ENCODE assay signal across 28 cellular contexts in the genomic region with DNA sequence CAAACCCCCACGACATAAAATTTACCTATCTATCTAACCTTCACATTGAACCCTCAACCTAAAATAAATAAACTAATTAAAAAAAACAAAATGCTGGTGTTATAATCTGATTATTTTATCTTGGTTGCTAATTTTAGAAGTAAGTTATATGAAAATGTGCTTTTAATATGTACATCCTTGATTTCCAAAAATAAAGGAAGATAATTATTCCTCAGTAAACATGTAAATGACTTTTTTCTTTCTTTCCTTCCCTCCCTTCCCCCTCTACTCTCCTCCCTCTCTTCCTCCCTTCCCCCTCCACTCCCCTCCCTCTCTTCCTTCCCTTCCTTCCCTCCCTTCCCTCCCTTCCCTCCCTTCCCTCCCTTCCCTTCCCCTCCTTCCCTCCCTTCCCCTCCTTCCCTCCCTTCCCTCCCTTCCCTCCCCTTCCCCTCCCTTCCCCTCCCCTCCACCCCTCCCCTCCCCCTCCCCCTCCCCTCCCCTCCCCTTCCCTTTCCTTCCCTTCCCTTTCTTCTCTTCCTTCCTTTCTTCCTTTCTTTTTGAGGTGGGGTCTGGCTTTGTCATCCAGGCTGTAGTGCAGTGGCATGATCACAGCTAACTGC.
"Had no signal": no experiment of that assay in that cellular context is flagged by ENCODE, and none has a peak within 500 bp of the region (broad histone marks: within the 10 kb centered on the region; RNA-seq: fewer than 3 reads in every experiment).

No MANE protein-coding gene starts in this region.

- DNase-seq: colonic mucosa; cortex of kidney; dermis blood vessel endothelial cell; dorsolateral prefrontal cortex; effector CD4-positive, alpha-beta T cell; effector CD8-positive, alpha-beta T cell; effector memory CD4-positive, alpha-beta T cell; effector memory CD8-positive, alpha-beta T cell; endodermal cell; erythroblast; esophagus squamous epithelium; foreskin fibroblast; foreskin keratinocyte; foreskin melanocyte; gastrocnemius medialis; glutamatergic neuron; head of caudate nucleus; heart left ventricle; heart right ventricle had no signal

- H3K36me3 ChIP-seq: colonic mucosa, esophagus muscularis mucosa, esophagus squamous epithelium, gastrocnemius medialis, gastroesophageal sphincter, heart left ventricle, heart right ventricle had no signal

- H3K4me3 ChIP-seq: colonic mucosa, coronary artery, dorsolateral prefrontal cortex, esophagus muscularis mucosa, esophagus squamous epithelium, gastrocnemius medialis, gastroesophageal sphincter, heart left ventricle, heart right ventricle had no signal

- ATAC-seq: effector memory CD8-positive, alpha-beta T cell; esophagus mucosa; foreskin keratinocyte; gastrocnemius medialis; gastroesophageal sphincter; heart left ventricle; heart right ventricle had no signal

- H3K27ac ChIP-seq: colonic mucosa, coronary artery, dorsolateral prefrontal cortex, epithelial cell of prostate, esophagus muscularis mucosa, esophagus squamous epithelium, foreskin keratinocyte, gastrocnemius medialis, gastroesophageal sphincter, heart left ventricle, heart right ventricle had no signal

- H3K9me3 ChIP-seq: colonic mucosa, esophagus muscularis mucosa, esophagus squamous epithelium, gastrocnemius medialis, gastroesophageal sphincter had no signal

- H3K4me1 ChIP-seq: colonic mucosa, esophagus muscularis mucosa, esophagus squamous epithelium, foreskin keratinocyte, gastrocnemius medialis, gastroesophageal sphincter, heart left ventricle, heart right ventricle had no signal

- H3K27me3 ChIP-seq: colonic mucosa, dorsolateral prefrontal cortex, esophagus muscularis mucosa, esophagus squamous epithelium, foreskin keratinocyte, gastrocnemius medialis, gastroesophageal sphincter, heart left ventricle, heart right ventricle had no signal

- FAIRE-seq: colon, endometrium, endothelial cell of umbilical vein, frontal cortex had no signal
